30 cellular contexts compared by ENCODE assay signal in the genomic region with DNA sequence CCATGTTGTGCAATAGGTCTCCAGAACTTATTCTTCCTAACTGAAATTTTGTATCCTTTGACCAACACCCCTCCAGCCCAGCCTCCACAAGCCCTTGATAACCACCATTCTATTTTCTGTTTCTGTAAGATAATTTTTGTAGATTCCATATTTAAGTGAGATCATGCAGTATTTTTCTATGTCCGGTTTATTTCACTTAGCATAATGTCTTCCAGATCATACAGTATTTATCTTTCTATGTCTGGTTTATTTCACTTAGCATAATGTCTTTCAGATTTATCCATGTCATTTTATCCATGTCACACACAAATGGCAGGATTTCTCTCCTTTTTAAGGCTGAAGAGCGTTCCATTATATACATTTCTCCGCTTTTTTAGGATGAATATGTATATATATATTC. TPM values are rescaled to one million over a fixed set of nuclear protein-coding genes. Genes with fewer than 3 reads are reported as not detected.
"Had no signal": no experiment of that assay in that cellular context is flagged by ENCODE, and none has a peak within 500 bp of the region (broad histone marks: within the 10 kb centered on the region; RNA-seq: fewer than 3 reads in every experiment).

No MANE protein-coding gene starts in this region.

- H3K36me3 ChIP-seq: gastrocnemius medialis, lower lobe of right lung, prostate gland, right atrium auricular region, sigmoid colon, stomach, thyroid gland, vagina had no signal

- H3K4me3 ChIP-seq: dorsolateral prefrontal cortex, gastrocnemius medialis, lower lobe of right lung, prostate gland, right atrium auricular region, sigmoid colon, stomach, thyroid gland, vagina had no signal

- H3K4me3 Mint-ChIP-seq: naive thymus-derived CD8-positive, alpha-beta T cell; nephron progenitor cell; stimulated activated effector memory CD8-positive, alpha-beta T cell treated with anti-CD3 and anti-CD28 coated beads, Interleukin-12 subunit alpha, Interleukin-12 subunit beta, amount 100 ng/mL, for 72 hours had no signal

- H3K27me3 ChIP-seq: right atrium auricular region, thyroid gland, vagina had no signal

- ATAC-seq: esophagus mucosa; gastrocnemius medialis; left ventricle myocardium superior; lower lobe of right lung; naive thymus-derived CD8-positive, alpha-beta T cell; stimulated activated effector memory CD8-positive, alpha-beta T cell treated with anti-CD3 and anti-CD28 coated beads, Interleukin-12 subunit alpha, Interleukin-12 subunit beta, amount 100 ng/mL, for 72 hours had no signal

- H3K27ac ChIP-seq: dorsolateral prefrontal cortex, gastrocnemius medialis, lower lobe of right lung, prostate gland, right atrium auricular region, sigmoid colon, stomach, thyroid gland, vagina had no signal

- DNase-seq: dorsolateral prefrontal cortex; effector CD4-positive, alpha-beta T cell; foreskin fibroblast; gastrocnemius medialis; head of caudate nucleus; left ventricle myocardium superior; lower lobe of right lung; naive thymus-derived CD8-positive, alpha-beta T cell; nephron progenitor cell; nucleus accumbens; sigmoid colon; stimulated activated CD4-positive, alpha-beta T cell treated with anti-CD3 and anti-CD28 coated beads, Interleukin-2, amount 100 ng/mL, for 24 hours; stimulated activated CD4-positive, alpha-beta T cell treated with anti-CD3 and anti-CD28 coated beads, Interleukin-4, amount 100 ng/mL, for 24 hours; stimulated activated naive CD4-positive, alpha-beta T cell treated with Interleukin-2 at 50 U/mL for 16 hours; stomach; thyroid gland; trophoblast cell had no signal

- H3K4me1 Mint-ChIP-seq: naive thymus-derived CD8-positive, alpha-beta T cell; nephron progenitor cell; stimulated activated effector memory CD8-positive, alpha-beta T cell treated with anti-CD3 and anti-CD28 coated beads, Interleukin-12 subunit alpha, Interleukin-12 subunit beta, amount 100 ng/mL, for 72 hours had no signal

- H3K27ac Mint-ChIP-seq: naive thymus-derived CD8-positive, alpha-beta T cell; nephron progenitor cell; stimulated activated effector memory CD8-positive, alpha-beta T cell treated with anti-CD3 and anti-CD28 coated beads, Interleukin-12 subunit alpha, Interleukin-12 subunit beta, amount 100 ng/mL, for 72 hours had no signal

- H3K4me1 ChIP-seq: gastrocnemius medialis, lower lobe of right lung, prostate gland, right atrium auricular region, sigmoid colon, stomach, thyroid gland, vagina had no signal

- H3K9me3 ChIP-seq: gastrocnemius medialis, lower lobe of right lung, prostate gland, right atrium auricular region, sigmoid colon, thyroid gland, vagina had no signal

- H3K36me3 Mint-ChIP-seq: stimulated activated effector memory CD8-positive, alpha-beta T cell treated with anti-CD3 and anti-CD28 coated beads, Interleukin-12 subunit alpha, Interleukin-12 subunit beta, amount 100 ng/mL, for 72 hours had no signal

RNA-seq across cellular contexts. Expression of a gene that starts 24.4 kb away (rescaled TPM):
- total RNA-seq: naive thymus-derived CD8-positive, alpha-beta T cell; skeletal muscle tissue; subcutaneous adipose tissue; vagina had no signal
- polyA plus RNA-seq: naive thymus-derived CD8-positive, alpha-beta T cell had no signal

RNA-seq across cellular contexts. Expression of a gene that starts 58.4 kb away (rescaled TPM):
- total RNA-seq: esophagus mucosa; gastrocnemius medialis; glomerular endothelial cell; left ventricle myocardium superior; lower lobe of right lung; mesenteric fat pad; myocyte; naive thymus-derived CD8-positive, alpha-beta T cell; osteocyte; right atrium auricular region; skeletal muscle tissue; subcutaneous adipose tissue; ureter had no signal
- polyA plus RNA-seq: keratinocyte; naive thymus-derived CD8-positive, alpha-beta T cell had no signal
